ENCODE assay signal across 2 cellular contexts in the genomic region with DNA sequence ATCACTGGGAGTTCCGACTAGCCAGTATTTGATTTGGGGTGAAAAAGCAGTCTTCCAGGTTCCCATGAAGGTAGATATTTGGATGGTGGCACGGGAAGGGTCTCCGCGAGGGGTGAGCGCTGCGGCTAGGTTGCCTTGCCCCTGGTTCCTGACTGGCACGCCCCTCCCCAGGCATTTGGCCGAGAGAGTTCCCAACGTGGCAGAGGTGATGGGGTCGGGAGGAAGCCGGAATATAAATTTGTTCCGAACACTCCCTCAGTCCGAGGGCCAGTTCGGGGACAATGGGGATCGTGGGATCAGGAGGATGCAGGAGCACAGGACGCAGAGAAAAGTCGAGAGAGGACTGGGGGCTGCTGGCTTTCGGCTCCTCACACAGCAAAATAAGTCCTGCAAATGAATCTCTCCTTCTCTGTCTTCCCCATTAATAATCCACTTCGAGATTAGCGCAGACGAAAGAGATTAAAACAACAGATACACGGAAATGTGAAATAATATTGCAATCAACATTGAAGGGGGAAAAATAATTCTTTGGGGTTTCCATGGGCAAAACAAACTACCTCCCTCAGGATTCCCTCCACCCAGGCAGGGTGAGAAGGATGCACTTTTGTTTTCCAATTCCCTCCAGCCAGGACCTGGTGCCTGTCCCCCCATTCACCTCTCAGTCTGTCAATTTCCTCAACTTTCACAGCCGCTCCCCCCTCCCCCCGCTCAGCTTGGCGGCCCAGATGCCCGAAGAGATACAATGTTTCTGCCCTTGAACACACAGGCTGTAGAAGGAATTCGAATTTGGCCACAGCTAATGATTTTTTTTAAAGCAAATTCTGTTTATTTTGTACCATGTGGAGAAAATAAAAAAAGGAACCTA.
A peak's percentile ranks its signal among the peaks of the same experiment; 100 is the strongest.
TF ChIP-seq lines count a peak whose summit lies in the region.

No MANE protein-coding gene starts in this region.

TF ChIP-seq in GM12878, 131 proteins besides CTCF, POLR2A, EP300 and RAD21:
- no peak for TF ChIP-seq ZNF217 (IDR thresholded peaks at IDR 0.05)
- TF ChIP-seq EZH2 (IDR thresholded peaks at IDR 0.05; ENCODE audit: borderline replicate concordance, control insufficient read depth, low read depth, low read length): 0 out of 2 replicates have a peak, but pooled peaks have one; percentile 74

TF ChIP-seq in HepG2, 621 proteins besides CTCF, POLR2A, EP300 and RAD21:
- TF ChIP-seq MATR3 (CRISPR knock-in tag; IDR thresholded peaks at IDR 0.05) (no peak), EZH2 (conservative IDR thresholded peaks at IDR 0.05; ENCODE audit: low read depth, low read length) (0 out of 2 replicates have a peak, but pooled peaks have one; percentile 51)
- TF ChIP-seq, protein P1, sequence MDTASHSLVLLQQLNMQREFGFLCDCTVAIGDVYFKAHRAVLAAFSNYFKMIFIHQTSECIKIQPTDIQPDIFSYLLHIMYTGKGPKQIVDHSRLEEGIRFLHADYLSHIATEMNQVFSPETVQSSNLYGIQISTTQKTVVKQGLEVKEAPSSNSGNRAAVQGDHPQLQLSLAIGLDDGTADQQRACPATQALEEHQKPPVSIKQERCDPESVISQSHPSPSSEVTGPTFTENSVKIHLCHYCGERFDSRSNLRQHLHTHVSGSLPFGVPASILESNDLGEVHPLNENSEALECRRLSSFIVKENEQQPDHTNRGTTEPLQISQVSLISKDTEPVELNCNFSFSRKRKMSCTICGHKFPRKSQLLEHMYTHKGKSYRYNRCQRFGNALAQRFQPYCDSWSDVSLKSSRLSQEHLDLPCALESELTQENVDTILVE (CRISPR knock-in tag; IDR thresholded peaks at IDR 0.05): no peak
- TF ChIP-seq, protein P2, sequence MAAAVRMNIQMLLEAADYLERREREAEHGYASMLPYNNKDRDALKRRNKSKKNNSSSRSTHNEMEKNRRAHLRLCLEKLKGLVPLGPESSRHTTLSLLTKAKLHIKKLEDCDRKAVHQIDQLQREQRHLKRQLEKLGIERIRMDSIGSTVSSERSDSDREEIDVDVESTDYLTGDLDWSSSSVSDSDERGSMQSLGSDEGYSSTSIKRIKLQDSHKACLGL (CRISPR knock-in tag; IDR thresholded peaks at IDR 0.05): no peak
